8 cellular contexts compared by ENCODE assay signal in the genomic region with DNA sequence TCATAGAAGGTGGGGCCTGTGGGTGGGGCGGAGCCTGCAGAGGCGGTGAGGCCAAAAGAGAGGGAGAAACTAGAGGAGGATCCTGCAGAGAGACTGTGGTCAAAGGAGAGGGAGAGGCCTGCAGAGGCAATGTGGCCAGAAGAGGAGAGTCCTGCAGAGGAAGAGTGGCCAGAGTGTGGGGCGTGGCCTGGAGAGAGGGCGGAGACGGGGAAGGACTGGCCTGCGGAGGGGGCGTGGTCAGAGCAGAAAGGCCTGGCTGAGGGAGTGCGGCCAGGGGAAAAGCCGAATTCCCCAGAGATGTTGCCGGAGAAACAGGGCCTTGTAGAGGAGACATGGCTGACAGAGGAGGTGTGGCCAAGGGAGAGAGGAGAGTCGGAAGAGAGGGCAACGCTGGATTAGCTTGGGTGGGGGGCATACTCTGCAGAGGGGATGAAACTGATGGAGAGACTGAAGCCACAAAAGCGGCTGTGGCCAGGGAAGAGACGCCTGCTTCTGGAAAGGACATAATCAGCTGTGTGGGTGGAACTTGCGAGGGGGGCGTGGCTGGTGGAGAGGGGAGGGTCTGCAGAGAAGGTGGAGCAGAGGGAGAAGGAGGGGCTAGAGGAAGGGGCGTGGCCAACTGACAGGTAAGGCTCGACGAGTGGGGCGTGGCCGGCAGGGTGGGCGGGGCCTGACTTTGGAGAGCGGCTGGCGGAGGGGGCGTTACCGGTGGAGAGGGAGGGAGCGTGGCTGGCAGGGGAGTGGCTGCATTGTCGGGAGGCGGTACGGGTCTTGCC. TPM values are rescaled to one million over a fixed set of nuclear protein-coding genes. Genes with fewer than 3 reads are reported as not detected.
DNase-seq lines count a peak whose midpoint lies in the region; ATAC-seq lines count a peak whose summit lies in the region.

No MANE protein-coding gene starts in this region.

- ATAC-seq in left ventricle myocardium superior (peak; percentile 56), aorta (ENCODE audit: low FRiP score) (peak; percentile 85), HG03139 (IDR thresholded peaks at IDR 0.05; ENCODE audit: unreplicated experiment) (no peak)

- H3K4me1 ChIP-seq in aorta (ENCODE audit: control insufficient read depth in 1 of 2, insufficient read depth in 2 of 2, low read length in 2 of 2) = no peaks in the 10 kb centered on the region

- H3K27ac Mint-ChIP-seq in T-helper 2 cell treated with Interferon-gamma antibody and Interleukin-4, amounts not matched to agents 5 μg/mL and 100 μg/mL, for 36 hours = peak overlapping the region; percentile 62

- WGBS in aorta, 2 donors = 4% methylated on average over 27 to 30 of the region's 30 CpGs

- no peak overlapping the region for H3K4me3 ChIP-seq in aorta (ENCODE audit: low read length in 2 of 2)

- H3K9me3 Mint-ChIP-seq in T-helper 2 cell treated with Interferon-gamma antibody and Interleukin-4, amounts not matched to agents 5 μg/mL and 100 μg/mL, for 36 hours = no peaks in the 10 kb centered on the region

- H3K36me3 ChIP-seq in aorta (ENCODE audit: control insufficient read depth in 1 of 2, insufficient read depth in 2 of 2, low read length in 1 of 2) = no peaks in the 10 kb centered on the region

- peak overlapping the region; percentile 60 for H3K4me3 Mint-ChIP-seq in T-helper 2 cell treated with Interferon-gamma antibody and Interleukin-4, amounts not matched to agents 5 μg/mL and 100 μg/mL, for 36 hours

- DNase-seq in EH (ENCODE audit: low read depth) (peak; percentile 94), NAMALWA (ENCODE audit: low spot score) (peak; percentile 94), left ventricle myocardium superior (peak; percentile 85), renal cortical epithelial cell (ENCODE audit: low read depth) (peak; percentile 74), aorta (peak; percentile 94)
- DNase-seq in T-helper 2 cell treated with Interferon-gamma antibody and Interleukin-4, amounts not matched to agents 5 μg/mL and 100 μg/mL, for 36 hours (ENCODE audit: low spot score) = peak; percentile 56

- peak overlapping the region; percentile 58 for H3K27ac ChIP-seq in angular gyrus (ENCODE audit: low read depth, low read length)
- no peak overlapping the region for H3K27ac ChIP-seq in aorta (ENCODE audit: low read depth in 1 of 2, low read length in 2 of 2)

- H3K36me3 Mint-ChIP-seq in T-helper 2 cell treated with Interferon-gamma antibody and Interleukin-4, amounts not matched to agents 5 μg/mL and 100 μg/mL, for 36 hours (ENCODE audit: low read depth) = no peaks in the 10 kb centered on the region

- peaks cover 0 to 1% of the 10 kb centered on the region in 2 donors for H3K27me3 ChIP-seq in aorta (ENCODE audit: control insufficient read depth in 1 of 2, insufficient read depth in 2 of 2, low read length in 1 of 2)

- H3K27me3 Mint-ChIP-seq in T-helper 2 cell treated with Interferon-gamma antibody and Interleukin-4, amounts not matched to agents 5 μg/mL and 100 μg/mL, for 36 hours (ENCODE audit: low read depth) = peaks cover 59% of the 10 kb centered on the region

- no peaks in the 10 kb centered on the region for H3K9me3 ChIP-seq in aorta (ENCODE audit: control insufficient read depth, low read length)

- intact Hi-C loops in left ventricle myocardium superior (cut with micrococcal nuclease) = no loop called here
- intact Hi-C loops in aorta (cut with DNase I) = no loop called here

- H3K4me1 Mint-ChIP-seq in T-helper 2 cell treated with Interferon-gamma antibody and Interleukin-4, amounts not matched to agents 5 μg/mL and 100 μg/mL, for 36 hours (ENCODE audit: low read depth) = peaks cover 15% of the 10 kb centered on the region

RNA-seq across cellular contexts. Expression of gene PRR36, which starts 2.5 kb away (rescaled TPM):
- total RNA-seq in left ventricle myocardium superior (0.15 TPM), renal cortical epithelial cell (0.17 and 0.35 TPM in 2 replicates), aorta (under 1 TPM in 1 of 2 donors, not detected in 1; 0.09 TPM)
- under 1 TPM in 1 of 2 donors, not detected in 1; 0.13 TPM for polyA plus RNA-seq in aorta

RNA-seq across cellular contexts. Expression of gene LRRC8E, which starts 16.6 kb away (rescaled TPM):
- total RNA-seq in left ventricle myocardium superior = 3.1 TPM
- 11.1 and 14.8 TPM in 2 replicates for total RNA-seq in renal cortical epithelial cell
- under 1 TPM in 1 of 2 donors, not detected in 1; 0.60 TPM for total RNA-seq in aorta
- polyA plus RNA-seq in aorta = not detected

RNA-seq across cellular contexts. Expression of gene MAP2K7, which starts 32.0 kb away (rescaled TPM):
- total RNA-seq in left ventricle myocardium superior = 30.4 TPM
- 9.6 and 19.0 TPM in 2 replicates for total RNA-seq in renal cortical epithelial cell
- 10 to 100 TPM; 26.6 to 34.3 TPM for total RNA-seq in aorta
- polyA plus RNA-seq in aorta = 10 to 100 TPM; 14.7 to 23.3 TPM

RNA-seq across cellular contexts. Expression of gene EVI5L, which starts 41.7 kb away (rescaled TPM):
- total RNA-seq in left ventricle myocardium superior = 23.5 TPM
- 10.8 and 22.9 TPM in 2 replicates for total RNA-seq in renal cortical epithelial cell
- 10 to 100 TPM; 13.0 to 13.4 TPM for total RNA-seq in aorta
- polyA plus RNA-seq in aorta = 10 to 100 TPM in 1 of 2 donors, 1 to 10 TPM in 1; 4.3 to 11.9 TPM

RNA-seq across cellular contexts. Expression of gene TGFBR3L, which starts 42.9 kb away (rescaled TPM):
- total RNA-seq in left ventricle myocardium superior (11.4 TPM), renal cortical epithelial cell (0.75 and 1.0 TPM in 2 replicates), aorta (under 1 TPM in 1 of 2 donors, not detected in 1; 0.84 TPM)
- polyA plus RNA-seq in aorta = 1 to 10 TPM in 1 of 2 donors, not detected in 1; 1.5 TPM
